ENCODE assay signal across 2 cellular contexts in the genomic region with DNA sequence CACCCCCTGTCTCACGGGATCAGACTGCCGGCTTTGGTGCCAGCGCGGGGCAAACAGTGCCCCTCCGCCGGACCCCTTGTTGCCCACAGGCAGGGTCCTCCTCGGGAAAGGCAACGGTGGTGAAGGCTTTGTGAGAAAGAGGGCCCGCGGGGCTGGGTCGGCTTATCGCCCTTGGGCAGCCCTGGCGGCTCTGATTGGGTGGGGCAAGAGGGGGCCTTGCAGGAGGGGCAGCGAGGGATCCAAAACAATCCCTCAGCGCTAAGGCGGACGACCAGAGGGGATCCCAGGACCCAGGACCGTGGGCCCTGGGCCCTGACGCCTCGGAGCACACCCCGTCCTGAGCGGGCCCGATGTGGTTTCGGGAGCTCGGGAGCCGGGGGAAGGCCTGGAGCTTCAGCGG.
TF ChIP-seq lines count a peak whose summit lies in the region.

No MANE protein-coding gene starts in this region.

TF ChIP-seq in SK-N-SH, 30 proteins besides CTCF, POLR2A, EP300 and RAD21 (continued from another document):
- TF ChIP-seq MEF2A (IDR thresholded peaks at IDR 0.05; ENCODE audit: borderline replicate concordance, low read depth) (no peak), ELF1 (IDR thresholded peaks at IDR 0.05) (no peak), TEAD4 (IDR thresholded peaks at IDR 0.05; ENCODE audit: borderline replicate concordance, insufficient read depth) (no peak), RCOR1 (IDR thresholded peaks at IDR 0.05; ENCODE audit: low read length) (no peak), FOSL2 (IDR thresholded peaks at IDR 0.05; ENCODE audit: borderline replicate concordance, low read depth) (no peak), TAF1 (IDR thresholded peaks at IDR 0.05; ENCODE audit: borderline replicate concordance, low read depth, low read length) (no peak), POLR2AphosphoS5 (IDR thresholded peaks at IDR 0.05; ENCODE audit: low read depth, low read length) (no peak), CHD2 (IDR thresholded peaks at IDR 0.05; ENCODE audit: low read length, partially characterized antibody) (no peak), FOXJ3 (CRISPR knock-in tag; IDR thresholded peaks at IDR 0.05) (no peak)
- TF ChIP-seq, protein P1, sequence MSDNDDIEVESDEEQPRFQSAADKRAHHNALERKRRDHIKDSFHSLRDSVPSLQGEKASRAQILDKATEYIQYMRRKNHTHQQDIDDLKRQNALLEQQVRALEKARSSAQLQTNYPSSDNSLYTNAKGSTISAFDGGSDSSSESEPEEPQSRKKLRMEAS (IDR thresholded peaks at IDR 0.05; ENCODE audit: low read depth) = no peak
- TF ChIP-seq, protein P2, sequence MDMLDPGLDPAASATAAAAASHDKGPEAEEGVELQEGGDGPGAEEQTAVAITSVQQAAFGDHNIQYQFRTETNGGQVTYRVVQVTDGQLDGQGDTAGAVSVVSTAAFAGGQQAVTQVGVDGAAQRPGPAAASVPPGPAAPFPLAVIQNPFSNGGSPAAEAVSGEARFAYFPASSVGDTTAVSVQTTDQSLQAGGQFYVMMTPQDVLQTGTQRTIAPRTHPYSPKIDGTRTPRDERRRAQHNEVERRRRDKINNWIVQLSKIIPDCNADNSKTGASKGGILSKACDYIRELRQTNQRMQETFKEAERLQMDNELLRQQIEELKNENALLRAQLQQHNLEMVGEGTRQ (IDR thresholded peaks at IDR 0.05; ENCODE audit: borderline replicate concordance, low read depth, low read length) = no peak

TF ChIP-seq in SK-N-SH treated with all-trans-retinoic acid at 6 μM for 48 hours, 23 proteins besides CTCF, POLR2A, EP300 and RAD21 (continued from another document):
- TF ChIP-seq, protein P3, sequence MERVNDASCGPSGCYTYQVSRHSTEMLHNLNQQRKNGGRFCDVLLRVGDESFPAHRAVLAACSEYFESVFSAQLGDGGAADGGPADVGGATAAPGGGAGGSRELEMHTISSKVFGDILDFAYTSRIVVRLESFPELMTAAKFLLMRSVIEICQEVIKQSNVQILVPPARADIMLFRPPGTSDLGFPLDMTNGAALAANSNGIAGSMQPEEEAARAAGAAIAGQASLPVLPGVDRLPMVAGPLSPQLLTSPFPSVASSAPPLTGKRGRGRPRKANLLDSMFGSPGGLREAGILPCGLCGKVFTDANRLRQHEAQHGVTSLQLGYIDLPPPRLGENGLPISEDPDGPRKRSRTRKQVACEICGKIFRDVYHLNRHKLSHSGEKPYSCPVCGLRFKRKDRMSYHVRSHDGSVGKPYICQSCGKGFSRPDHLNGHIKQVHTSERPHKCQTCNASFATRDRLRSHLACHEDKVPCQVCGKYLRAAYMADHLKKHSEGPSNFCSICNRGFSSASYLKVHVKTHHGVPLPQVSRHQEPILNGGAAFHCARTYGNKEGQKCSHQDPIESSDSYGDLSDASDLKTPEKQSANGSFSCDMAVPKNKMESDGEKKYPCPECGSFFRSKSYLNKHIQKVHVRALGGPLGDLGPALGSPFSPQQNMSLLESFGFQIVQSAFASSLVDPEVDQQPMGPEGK (CRISPR knock-in tag; IDR thresholded peaks at IDR 0.05; ENCODE audit: borderline replicate concordance) = no peak
- TF ChIP-seq ZNF565 (CRISPR knock-in tag; conservative IDR thresholded peaks at IDR 0.05; ENCODE audit: low read depth) (no peak), ESRRG (CRISPR knock-in tag; IDR thresholded peaks at IDR 0.05) (no peak), OSR1 (CRISPR knock-in tag; IDR thresholded peaks at IDR 0.05) (no peak), ZFP30 (CRISPR knock-in tag; IDR thresholded peaks at IDR 0.05) (no peak), CSDC2 (CRISPR knock-in tag; IDR thresholded peaks at IDR 0.05) (no peak), ZNF70 (CRISPR knock-in tag; IDR thresholded peaks at IDR 0.05) (no peak), ZNF8 (CRISPR knock-in tag; IDR thresholded peaks at IDR 0.05) (no peak), TCF4 (CRISPR knock-in tag; IDR thresholded peaks at IDR 0.05; ENCODE audit: borderline replicate concordance) (no peak), TOX (CRISPR knock-in tag; IDR thresholded peaks at IDR 0.05; ENCODE audit: borderline replicate concordance) (no peak), ISL1 (CRISPR knock-in tag; IDR thresholded peaks at IDR 0.05) (no peak), BACH2 (CRISPR knock-in tag; IDR thresholded peaks at IDR 0.05; ENCODE audit: borderline replicate concordance) (no peak), ZFP3 (CRISPR knock-in tag; IDR thresholded peaks at IDR 0.05) (no peak), RARB (CRISPR knock-in tag; IDR thresholded peaks at IDR 0.05) (no peak)
- TF ChIP-seq, protein P4, sequence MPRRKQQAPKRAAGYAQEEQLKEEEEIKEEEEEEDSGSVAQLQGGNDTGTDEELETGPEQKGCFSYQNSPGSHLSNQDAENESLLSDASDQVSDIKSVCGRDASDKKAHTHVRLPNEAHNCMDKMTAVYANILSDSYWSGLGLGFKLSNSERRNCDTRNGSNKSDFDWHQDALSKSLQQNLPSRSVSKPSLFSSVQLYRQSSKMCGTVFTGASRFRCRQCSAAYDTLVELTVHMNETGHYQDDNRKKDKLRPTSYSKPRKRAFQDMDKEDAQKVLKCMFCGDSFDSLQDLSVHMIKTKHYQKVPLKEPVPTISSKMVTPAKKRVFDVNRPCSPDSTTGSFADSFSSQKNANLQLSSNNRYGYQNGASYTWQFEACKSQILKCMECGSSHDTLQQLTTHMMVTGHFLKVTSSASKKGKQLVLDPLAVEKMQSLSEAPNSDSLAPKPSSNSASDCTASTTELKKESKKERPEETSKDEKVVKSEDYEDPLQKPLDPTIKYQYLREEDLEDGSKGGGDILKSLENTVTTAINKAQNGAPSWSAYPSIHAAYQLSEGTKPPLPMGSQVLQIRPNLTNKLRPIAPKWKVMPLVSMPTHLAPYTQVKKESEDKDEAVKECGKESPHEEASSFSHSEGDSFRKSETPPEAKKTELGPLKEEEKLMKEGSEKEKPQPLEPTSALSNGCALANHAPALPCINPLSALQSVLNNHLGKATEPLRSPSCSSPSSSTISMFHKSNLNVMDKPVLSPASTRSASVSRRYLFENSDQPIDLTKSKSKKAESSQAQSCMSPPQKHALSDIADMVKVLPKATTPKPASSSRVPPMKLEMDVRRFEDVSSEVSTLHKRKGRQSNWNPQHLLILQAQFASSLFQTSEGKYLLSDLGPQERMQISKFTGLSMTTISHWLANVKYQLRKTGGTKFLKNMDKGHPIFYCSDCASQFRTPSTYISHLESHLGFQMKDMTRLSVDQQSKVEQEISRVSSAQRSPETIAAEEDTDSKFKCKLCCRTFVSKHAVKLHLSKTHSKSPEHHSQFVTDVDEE (CRISPR knock-in tag; IDR thresholded peaks at IDR 0.05) = no peak
- TF ChIP-seq, protein P5, sequence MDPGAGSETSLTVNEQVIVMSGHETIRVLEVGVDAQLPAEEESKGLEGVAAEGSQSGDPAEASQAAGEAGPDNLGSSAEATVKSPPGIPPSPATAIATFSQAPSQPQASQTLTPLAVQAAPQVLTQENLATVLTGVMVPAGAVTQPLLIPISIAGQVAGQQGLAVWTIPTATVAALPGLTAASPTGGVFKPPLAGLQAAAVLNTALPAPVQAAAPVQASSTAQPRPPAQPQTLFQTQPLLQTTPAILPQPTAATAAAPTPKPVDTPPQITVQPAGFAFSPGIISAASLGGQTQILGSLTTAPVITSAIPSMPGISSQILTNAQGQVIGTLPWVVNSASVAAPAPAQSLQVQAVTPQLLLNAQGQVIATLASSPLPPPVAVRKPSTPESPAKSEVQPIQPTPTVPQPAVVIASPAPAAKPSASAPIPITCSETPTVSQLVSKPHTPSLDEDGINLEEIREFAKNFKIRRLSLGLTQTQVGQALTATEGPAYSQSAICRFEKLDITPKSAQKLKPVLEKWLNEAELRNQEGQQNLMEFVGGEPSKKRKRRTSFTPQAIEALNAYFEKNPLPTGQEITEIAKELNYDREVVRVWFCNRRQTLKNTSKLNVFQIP (CRISPR knock-in tag; IDR thresholded peaks at IDR 0.05; ENCODE audit: borderline replicate concordance, low read depth) = no peak
- TF ChIP-seq, protein P6, sequence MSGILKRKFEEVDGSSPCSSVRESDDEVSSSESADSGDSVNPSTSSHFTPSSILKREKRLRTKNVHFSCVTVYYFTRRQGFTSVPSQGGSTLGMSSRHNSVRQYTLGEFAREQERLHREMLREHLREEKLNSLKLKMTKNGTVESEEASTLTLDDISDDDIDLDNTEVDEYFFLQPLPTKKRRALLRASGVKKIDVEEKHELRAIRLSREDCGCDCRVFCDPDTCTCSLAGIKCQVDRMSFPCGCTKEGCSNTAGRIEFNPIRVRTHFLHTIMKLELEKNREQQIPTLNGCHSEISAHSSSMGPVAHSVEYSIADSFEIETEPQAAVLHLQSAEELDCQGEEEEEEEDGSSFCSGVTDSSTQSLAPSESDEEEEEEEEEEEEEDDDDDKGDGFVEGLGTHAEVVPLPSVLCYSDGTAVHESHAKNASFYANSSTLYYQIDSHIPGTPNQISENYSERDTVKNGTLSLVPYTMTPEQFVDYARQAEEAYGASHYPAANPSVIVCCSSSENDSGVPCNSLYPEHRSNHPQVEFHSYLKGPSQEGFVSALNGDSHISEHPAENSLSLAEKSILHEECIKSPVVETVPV (CRISPR knock-in tag; IDR thresholded peaks at IDR 0.05) = no peak
